In the genomic region with DNA sequence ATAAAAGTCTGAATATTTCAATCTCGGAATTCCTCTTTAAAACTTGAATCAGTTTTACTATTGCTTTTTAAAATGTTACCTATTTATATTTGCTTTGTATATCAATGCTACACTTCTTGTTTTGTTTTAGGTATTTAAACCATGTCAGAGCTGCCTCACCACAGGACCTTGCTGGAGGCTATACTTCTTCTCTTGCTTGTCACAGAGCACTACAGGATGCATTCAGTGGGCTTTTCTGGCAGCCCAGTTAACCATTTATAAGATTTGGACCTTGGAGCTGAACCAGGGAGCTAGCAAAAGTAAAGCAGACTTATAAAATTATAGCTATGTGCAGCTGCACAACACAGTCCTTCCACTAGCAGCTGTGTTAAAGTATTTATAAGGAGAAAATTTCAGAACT, we compare ENCODE assay signal across 1 cellular context.
TF ChIP-seq lines count a peak whose summit lies in the region.

No MANE protein-coding gene starts in this region.

TF ChIP-seq in HepG2, 621 proteins besides CTCF, POLR2A, EP300 and RAD21:
- TF ChIP-seq ZNF652 (CRISPR knock-in tag; IDR thresholded peaks at IDR 0.05; ENCODE audit: borderline replicate concordance, low read depth) (peak; percentile 70; the same call in 1 of the 2 replicates), ZNF556 (CRISPR knock-in tag; IDR thresholded peaks at IDR 0.05; ENCODE audit: borderline replicate concordance) (no peak)
